30 cellular contexts compared by ENCODE assay signal in genomic region chr7:36734731-36735130, GRCh38. TPM values are rescaled to one million over a fixed set of nuclear protein-coding genes. Genes with fewer than 3 reads are reported as not detected.
DNase-seq lines count a peak whose midpoint lies in the region; ATAC-seq and TF ChIP-seq lines count a peak whose summit lies in the region.
"Had no signal": no experiment of that assay in that cellular context is flagged by ENCODE, and none has a peak within 500 bp of the region (broad histone marks: within the 10 kb centered on the region; RNA-seq: fewer than 3 reads in every experiment).

No MANE protein-coding gene starts in this region.

- DNase-seq in activated CD4-positive, alpha-beta T cell treated with anti-CD3 and anti-CD28 coated beads for 36 hours = no peak
- no peak for DNase-seq in activated CD4-positive, alpha-beta T cell treated with anti-CD3 and anti-CD28 coated beads, Interleukin-2, amount 50 U/mL, for 1 hour
- DNase-seq in activated T-cell treated with anti-CD3 and anti-CD28 coated beads, Interleukin-2, amount 50 U/mL, for 72 hours = no peak
- DNase-seq in activated T-cell treated with anti-CD3 and anti-CD28 coated beads, Interleukin-2, amount 50 U/mL, for 1 hour = no peak
- peak; percentile 76 for DNase-seq in natural killer cell treated with Interleukin-12 subunit alpha and Interleukin-12 subunit beta and Interleukin-15 and Interleukin-18, amount 100 ng/mL, for 72 hours (ENCODE audit: low spot score)
- DNase-seq in stimulated activated naive CD8-positive, alpha-beta T cell treated with anti-CD3 and anti-CD28 coated beads, Interleukin-15, amount 100 ng/mL, for 72 hours = no peak
- DNase-seq in mammary epithelial cell (no peak), NOMO-1 treated with DMSO at 0.1 percent for 48 hours (lab: John Stamatoyannopoulos, UW; ENCODE audit: unreplicated experiment) (no peak)
- DNase-seq: 8988T, ACHN, BE2C, Calu3, DMS79 treated with DMSO at 0.1 percent for 48 hours, GF-D8, HFFc6, MV-4-11, NCI-H1105, NCI-H1436 treated with DMSO at 0.1 percent for 48 hours, NCI-H187 treated with DMSO at 0.1 percent for 48 hours, NCI-H2171 treated with DMSO at 0.1 percent for 48 hours, NCI-H524, NCI-H748 treated with DMSO at 0.1 percent for 48 hours, SHP77 had no signal

- H3K27me3 ChIP-seq in mammary epithelial cell (ENCODE audit: insufficient read depth, low read length) = no peaks in the 10 kb centered on the region
- H3K27me3 ChIP-seq: BE2C had no signal

- in situ Hi-C loops in mammary epithelial cell (cut with MboI; ENCODE audit: low sequenced_read_pairs in 2 of 2) = no loop called here

- no peaks in the 10 kb centered on the region for H3K36me3 Mint-ChIP-seq in activated CD4-positive, alpha-beta T cell treated with anti-CD3 and anti-CD28 coated beads for 36 hours (ENCODE audit: low read depth)
- H3K36me3 Mint-ChIP-seq in activated T-cell treated with anti-CD3 and anti-CD28 coated beads, Interleukin-2, amount 50 U/mL, for 72 hours (ENCODE audit: insufficient read depth in 2 of 2) = peaks cover 11 to 26% of the 10 kb centered on the region in 2 donors
- H3K36me3 Mint-ChIP-seq in natural killer cell treated with Interleukin-12 subunit alpha and Interleukin-12 subunit beta and Interleukin-15 and Interleukin-18, amount 100 ng/mL, for 72 hours = peaks cover 48% of the 10 kb centered on the region

- no peak overlapping the region for H3K9ac ChIP-seq in mammary epithelial cell (ENCODE audit: insufficient read depth, low read length)

- H3K4me1 ChIP-seq in mammary epithelial cell (ENCODE audit: insufficient read depth, low read length) = peaks cover 11% of the 10 kb centered on the region
- H3K4me1 ChIP-seq: BE2C, HAP-1 had no signal

- no peak overlapping the region for H3K27ac Mint-ChIP-seq in activated CD4-positive, alpha-beta T cell treated with anti-CD3 and anti-CD28 coated beads for 36 hours
- peak overlapping the region; percentile 79 for H3K27ac Mint-ChIP-seq in activated T-cell treated with anti-CD3 and anti-CD28 coated beads, Interleukin-2, amount 50 U/mL, for 72 hours
- peak overlapping the region; percentile 96 to 97 for H3K27ac Mint-ChIP-seq in natural killer cell treated with Interleukin-12 subunit alpha and Interleukin-12 subunit beta and Interleukin-15 and Interleukin-18, amount 100 ng/mL, for 72 hours
- no peak overlapping the region for H3K27ac Mint-ChIP-seq in stimulated activated naive CD8-positive, alpha-beta T cell treated with anti-CD3 and anti-CD28 coated beads, Interleukin-15, amount 100 ng/mL, for 72 hours
- H3K27ac Mint-ChIP-seq: GM23338, HFFc6 had no signal

- H3K4me3 Mint-ChIP-seq in activated CD4-positive, alpha-beta T cell treated with anti-CD3 and anti-CD28 coated beads for 36 hours = no peak overlapping the region
- peak overlapping the region; percentile 25 to 41 for H3K4me3 Mint-ChIP-seq in activated T-cell treated with anti-CD3 and anti-CD28 coated beads, Interleukin-2, amount 50 U/mL, for 72 hours
- H3K4me3 Mint-ChIP-seq in natural killer cell treated with Interleukin-12 subunit alpha and Interleukin-12 subunit beta and Interleukin-15 and Interleukin-18, amount 100 ng/mL, for 72 hours = peak overlapping the region; percentile 84
- H3K4me3 Mint-ChIP-seq in stimulated activated naive CD8-positive, alpha-beta T cell treated with anti-CD3 and anti-CD28 coated beads, Interleukin-15, amount 100 ng/mL, for 72 hours = peak overlapping the region in 1 of 2 donors; percentile 36
- H3K4me3 Mint-ChIP-seq: GM23338, HFFc6 had no signal

- H3K4me2 ChIP-seq in mammary epithelial cell (ENCODE audit: insufficient read depth, low read depth, low read length) = no peak overlapping the region
- H3K4me2 ChIP-seq: GM23338 had no signal

- POLR2A ChIA-PET in activated CD4-positive, alpha-beta T cell treated with anti-CD3 and anti-CD28 coated beads for 36 hours (lab: Charles Lee) = interaction anchor here (0.6 to 1.0 kb wide), 2 partner anchors 8 to 56 kb away, joined by 3 read pairs; no protein-coding TSS in a partner anchor

- no peak overlapping the region for H2AFZ ChIP-seq in mammary epithelial cell (ENCODE audit: low read depth, low read length)
- H2AFZ ChIP-seq: GM23338 had no signal

- H3K27ac ChIP-seq in mammary epithelial cell (ENCODE audit: insufficient read depth, low read depth, low read length) = no peak overlapping the region
- H3K27ac ChIP-seq: RWPE1 had no signal

- H3K9me3 ChIP-seq in mammary epithelial cell (replicated peaks; ENCODE audit: insufficient read depth, low read length) = no peaks in the 10 kb centered on the region
- H3K9me3 ChIP-seq: BE2C, HAP-1 had no signal

- BruUV-seq in mammary epithelial cell (replicated peaks; lab: Mats Ljungman, UMichigan) = no TSS peak

- H3K36me3 ChIP-seq in mammary epithelial cell (ENCODE audit: insufficient read depth, low read length) = no peaks in the 10 kb centered on the region
- H3K36me3 ChIP-seq: BE2C, HAP-1 had no signal

- H4K20me1 ChIP-seq in mammary epithelial cell (ENCODE audit: insufficient read depth, low read length) = no peaks in the 10 kb centered on the region

- TF ChIP-seq CTCF in mammary epithelial cell (conservative IDR thresholded peaks at IDR 0.05 in 1 of 2, IDR thresholded peaks at IDR 0.05 in 1 of 2; ENCODE audit: extremely low read depth in 1 of 2, insufficient read depth in 1 of 2, low read depth in 1 of 2, low read length in 2 of 2) = no peak

- peaks cover 35% of the 10 kb centered on the region for H3K4me1 Mint-ChIP-seq in activated CD4-positive, alpha-beta T cell treated with anti-CD3 and anti-CD28 coated beads for 36 hours
- peaks cover 42% of the 10 kb centered on the region for H3K4me1 Mint-ChIP-seq in activated T-cell treated with anti-CD3 and anti-CD28 coated beads, Interleukin-2, amount 50 U/mL, for 72 hours (ENCODE audit: low read depth)
- peaks cover 62 to 80% of the 10 kb centered on the region in 2 donors for H3K4me1 Mint-ChIP-seq in natural killer cell treated with Interleukin-12 subunit alpha and Interleukin-12 subunit beta and Interleukin-15 and Interleukin-18, amount 100 ng/mL, for 72 hours (ENCODE audit: low read depth in 2 of 2)
- peaks cover 58% of the 10 kb centered on the region for H3K4me1 Mint-ChIP-seq in stimulated activated naive CD8-positive, alpha-beta T cell treated with anti-CD3 and anti-CD28 coated beads, Interleukin-15, amount 100 ng/mL, for 72 hours

- no peaks in the 10 kb centered on the region for H3K79me2 ChIP-seq in mammary epithelial cell (ENCODE audit: insufficient read depth, low read length)

- peak; percentile 79 for ATAC-seq in activated CD4-positive, alpha-beta T cell treated with anti-CD3 and anti-CD28 coated beads for 36 hours
- ATAC-seq in activated T-cell treated with anti-CD3 and anti-CD28 coated beads, Interleukin-2, amount 50 U/mL, for 72 hours (replicated peaks in 1 of 2) = peak; percentile 74 to 78
- ATAC-seq in natural killer cell treated with Interleukin-12 subunit alpha and Interleukin-12 subunit beta and Interleukin-15 and Interleukin-18, amount 100 ng/mL, for 72 hours = peak; percentile 82 to 89
- peak; percentile 62 for ATAC-seq in stimulated activated naive CD8-positive, alpha-beta T cell treated with anti-CD3 and anti-CD28 coated beads, Interleukin-15, amount 100 ng/mL, for 72 hours
- ATAC-seq: GM23338, K562, Panc1 had no signal

- peaks cover 14% of the 10 kb centered on the region for H3K9me3 Mint-ChIP-seq in activated CD4-positive, alpha-beta T cell treated with anti-CD3 and anti-CD28 coated beads for 36 hours (ENCODE audit: low read depth)
- H3K9me3 Mint-ChIP-seq in activated T-cell treated with anti-CD3 and anti-CD28 coated beads, Interleukin-2, amount 50 U/mL, for 72 hours = peaks cover 7 to 9% of the 10 kb centered on the region in 2 donors
- H3K9me3 Mint-ChIP-seq in natural killer cell treated with Interleukin-12 subunit alpha and Interleukin-12 subunit beta and Interleukin-15 and Interleukin-18, amount 100 ng/mL, for 72 hours = peaks cover 14% of the 10 kb centered on the region
- H3K9me3 Mint-ChIP-seq in stimulated activated naive CD8-positive, alpha-beta T cell treated with anti-CD3 and anti-CD28 coated beads, Interleukin-15, amount 100 ng/mL, for 72 hours = peaks cover 10 to 12% of the 10 kb centered on the region in 2 donors
- H3K9me3 Mint-ChIP-seq: GM23338 had no signal

- dilution Hi-C loops in mammary epithelial cell (cut with HindIII; ENCODE audit: low sequenced_read_pairs) = no loop called here

- H3K27me3 Mint-ChIP-seq in activated CD4-positive, alpha-beta T cell treated with anti-CD3 and anti-CD28 coated beads for 36 hours = no peaks in the 10 kb centered on the region
- no peaks in the 10 kb centered on the region for H3K27me3 Mint-ChIP-seq in activated T-cell treated with anti-CD3 and anti-CD28 coated beads, Interleukin-2, amount 50 U/mL, for 72 hours (ENCODE audit: low read depth)
- H3K27me3 Mint-ChIP-seq in natural killer cell treated with Interleukin-12 subunit alpha and Interleukin-12 subunit beta and Interleukin-15 and Interleukin-18, amount 100 ng/mL, for 72 hours = no peaks in the 10 kb centered on the region
- H3K27me3 Mint-ChIP-seq in stimulated activated naive CD8-positive, alpha-beta T cell treated with anti-CD3 and anti-CD28 coated beads, Interleukin-15, amount 100 ng/mL, for 72 hours = no peaks in the 10 kb centered on the region

- CTCF ChIA-PET in activated CD4-positive, alpha-beta T cell treated with anti-CD3 and anti-CD28 coated beads for 36 hours (lab: Charles Lee) = interaction anchor here (0.5 to 2.2 kb wide), 7 partner anchors 8 to 706 kb away, joined by 3 to 7 read pairs (median 4); no protein-coding TSS in a partner anchor
- CTCF ChIA-PET in mammary epithelial cell (lab: Charles Lee; ENCODE audit: low non-redundant PET) = no interaction called here

- 94% methylated on average over 3 of the region's 3 CpGs for WGBS in mammary epithelial cell (ENCODE audit: low coverage, missing lambda C conversion rate)

- H3K4me3 ChIP-seq in mammary epithelial cell (replicated peaks in 1 of 3; ENCODE audit: insufficient read depth in 1 of 3, low read depth in 2 of 3, low read length in 3 of 3) = no peak overlapping the region
- H3K4me3 ChIP-seq: GM23338, HAP-1, K562 had no signal

- intact Hi-C loops in activated CD4-positive, alpha-beta T cell treated with anti-CD3 and anti-CD28 coated beads for 36 hours (cut with DNase I, micrococcal nuclease) = no loop called here
- intact Hi-C loops in mammary epithelial cell (cut with micrococcal nuclease) = no loop called here

RNA-seq across cellular contexts. Expression of gene AOAH, which starts 10.4 kb away (rescaled TPM):
- total RNA-seq in activated CD4-positive, alpha-beta T cell treated with anti-CD3 and anti-CD28 coated beads for 36 hours = 10 to 100 TPM in 1 of 2 experiments, 1 to 10 TPM in 1; 9.2 to 10.0 TPM
- 10 to 100 TPM; 18.8 to 23.5 TPM for total RNA-seq in activated T-cell treated with anti-CD3 and anti-CD28 coated beads, Interleukin-2, amount 50 U/mL, for 72 hours
- total RNA-seq in natural killer cell treated with Interleukin-12 subunit alpha and Interleukin-12 subunit beta and Interleukin-15 and Interleukin-18, amount 100 ng/mL, for 72 hours = 100 to 1,000 TPM; 108 to 136 TPM
- total RNA-seq in mammary epithelial cell = under 1 TPM in 1 of 2 donors, not detected in 1; 0.33 TPM
- 0.05 TPM for polyA plus RNA-seq in mammary epithelial cell
- not detected for polyA minus RNA-seq in mammary epithelial cell
- total RNA-seq: Calu3, GM23338, HFFc6, K562, LHCN-M2, MCF 10A had no signal
- polyA plus RNA-seq: GM23338, K562 had no signal

Comparison
In these comparisons a context has a peak if more than half of its experiments do, and no peak if none do; other contexts are left out.
1. H3K27ac Mint-ChIP-seq: peak in activated T-cell treated with anti-CD3 and anti-CD28 coated beads, Interleukin-2, amount 50 U/mL, for 72 hours (single experiment) and natural killer cell treated with Interleukin-12 subunit alpha and Interleukin-12 subunit beta and Interleukin-15 and Interleukin-18, amount 100 ng/mL, for 72 hours (2 of 2); none in activated CD4-positive, alpha-beta T cell treated with anti-CD3 and anti-CD28 coated beads for 36 hours (single experiment) and stimulated activated naive CD8-positive, alpha-beta T cell treated with anti-CD3 and anti-CD28 coated beads, Interleukin-15, amount 100 ng/mL, for 72 hours (0 of 2).
2. RNA of gene AOAH, which starts 10.4 kb away (total RNA-seq): 108 to 136 TPM in natural killer cell treated with Interleukin-12 subunit alpha and Interleukin-12 subunit beta and Interleukin-15 and Interleukin-18, amount 100 ng/mL, for 72 hours, 18.8 to 23.5 TPM in activated T-cell treated with anti-CD3 and anti-CD28 coated beads, Interleukin-2, amount 50 U/mL, for 72 hours and 9.2 to 10.0 TPM in activated CD4-positive, alpha-beta T cell treated with anti-CD3 and anti-CD28 coated beads for 36 hours; 0.33 TPM in mammary epithelial cell; every median in the first group is over 4 times any median in the second.
3. Peak in every context shown above with its lines, with median percentiles within 50 percentile points of each other: ATAC-seq.